Comparison of ENCODE assay signal across 8 cellular contexts in the genomic region with DNA sequence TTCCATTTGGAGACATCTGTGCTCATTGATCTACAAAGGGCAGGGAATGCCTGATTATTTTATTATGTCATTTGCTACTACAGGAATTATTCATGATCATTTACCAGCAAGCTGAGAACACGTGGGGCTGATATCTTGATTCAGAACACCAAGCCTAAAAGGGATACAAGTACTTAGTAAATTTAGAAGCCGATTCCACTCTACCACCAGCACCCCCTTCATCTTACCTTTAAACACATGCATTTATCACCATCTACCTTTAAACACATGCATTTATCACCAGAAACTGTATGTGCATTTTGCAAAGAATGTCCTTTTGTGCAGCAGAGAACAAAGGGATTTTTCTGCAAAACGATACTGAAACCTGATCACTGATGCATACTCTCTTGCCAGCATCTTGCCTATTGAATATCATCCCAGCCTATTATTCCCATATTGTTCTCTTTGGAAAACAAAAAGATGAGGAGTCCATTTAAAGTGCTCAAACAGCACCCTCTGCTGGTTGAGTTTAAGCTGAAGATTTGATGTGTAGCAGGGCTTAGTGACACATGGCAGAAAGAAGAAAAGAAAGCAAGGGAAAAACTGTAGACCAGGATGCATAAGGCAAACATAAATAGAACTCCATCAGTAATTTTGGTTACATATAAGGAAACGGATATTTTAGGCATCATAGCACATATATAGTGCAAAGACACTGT.
DNase-seq lines count a peak whose midpoint lies in the region; ATAC-seq, FAIRE-seq and TF ChIP-seq lines count a peak whose summit lies in the region.

No MANE protein-coding gene starts in this region.

- peak; percentile 94 for FAIRE-seq in A204.1 (lab: Jason Lieb, UNC)

- DNase-seq in GM04504 (ENCODE audit: low read depth), result peak; percentile 62
- DNase-seq in HCEC 1CT, result peak; percentile 70
- peak; percentile 66 for DNase-seq in LNCaP clone FGC (ENCODE audit: low read depth)
- peak; percentile 22 for DNase-seq in OCI-M2 (lab: John Stamatoyannopoulos, UW; ENCODE audit: unreplicated experiment)
- peak in 1 of 2 donors; percentile 82 for DNase-seq in ascending aorta (ENCODE audit: low spot score in 2 of 2)
- DNase-seq in left ventricle myocardium superior, result no peak
- DNase-seq in renal cortical epithelial cell (ENCODE audit: low read depth), result peak; percentile 77

- no peaks in the 10 kb centered on the region for H3K36me3 ChIP-seq in ascending aorta

- no peak overlapping the region for H3K27ac ChIP-seq in ascending aorta

- H3K27me3 ChIP-seq in ascending aorta, result no peaks in the 10 kb centered on the region

- H3K4me3 ChIP-seq in LNCaP clone FGC (ENCODE audit: low read depth, low read length) (no peak overlapping the region), ascending aorta (no peak overlapping the region)

- intact Hi-C loops in ascending aorta (cut with DNase I), result loop anchor here (1.0 to 5.0 kb wide), 5 partner anchors 425 to 1208 kb away; partner anchors contain the start of gene BTG1
- intact Hi-C loops in left ventricle myocardium superior (cut with micrococcal nuclease), result loop anchor here (5.0 kb wide), 2 partner anchors 428 to 758 kb away; no protein-coding TSS in a partner anchor

- H3K9me3 ChIP-seq in ascending aorta, result no peaks in the 10 kb centered on the region

- TF ChIP-seq CTCF in LNCaP clone FGC (IDR thresholded peaks at IDR 0.05; ENCODE audit: control insufficient read depth, extremely low read depth, insufficient read depth), result peak; percentile 62
- TF ChIP-seq CTCF in ascending aorta (IDR thresholded peaks at IDR 0.05), result peak; percentile 51 to 87 (median 71)

- H3K4me1 ChIP-seq in ascending aorta, result no peaks in the 10 kb centered on the region

- ATAC-seq in left ventricle myocardium superior, result peak; percentile 87
